In the genomic region with DNA sequence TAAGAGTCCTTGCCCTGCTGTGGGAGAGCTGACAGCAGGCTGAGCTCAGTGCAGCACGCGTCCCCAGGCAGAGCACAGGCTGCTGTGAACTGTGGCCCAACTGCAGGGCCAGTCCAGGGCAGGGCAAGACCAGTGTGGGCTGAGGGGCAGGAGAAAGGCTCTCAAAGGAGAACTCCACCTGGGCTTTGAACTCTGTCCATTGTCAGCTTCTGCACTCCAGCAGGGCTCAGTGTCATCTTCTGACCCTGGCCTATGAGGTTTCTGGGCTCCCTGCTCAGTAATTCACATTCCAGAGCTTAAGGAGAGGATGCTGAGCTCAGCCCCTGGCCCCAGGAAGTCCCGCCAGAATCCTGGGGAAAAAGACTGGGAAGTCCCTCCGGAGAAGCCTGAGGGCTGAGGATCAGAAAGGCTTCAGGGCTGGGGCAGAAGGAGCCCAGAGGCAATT, we compare ENCODE assay signal across 10 cellular contexts. TPM values are rescaled to one million over a fixed set of nuclear protein-coding genes. Genes with fewer than 3 reads are reported as not detected.
DNase-seq lines count a peak whose midpoint lies in the region; ATAC-seq and TF ChIP-seq lines count a peak whose summit lies in the region.
"Had no signal": no experiment of that assay in that cellular context is flagged by ENCODE, and none has a peak within 500 bp of the region (broad histone marks: within the 10 kb centered on the region; RNA-seq: fewer than 3 reads in every experiment).

No MANE protein-coding gene starts in this region.

- peaks cover 42% of the 10 kb centered on the region for H3K4me1 Mint-ChIP-seq in type B pancreatic cell (ENCODE audit: unreplicated experiment)

- H3K27me3 ChIP-seq in esophagus muscularis mucosa, result no peaks in the 10 kb centered on the region

- H3K27ac ChIP-seq in esophagus muscularis mucosa (replicated peaks in 1 of 4) (peak overlapping the region; percentile 74 to 81 (median 77)), mesodermal cell (ENCODE audit: low read depth, low read length, severe bottlenecking) (peak overlapping the region; percentile 51)

- H3K9me3 ChIP-seq in esophagus muscularis mucosa (no peaks in the 10 kb centered on the region), mesodermal cell (ENCODE audit: control insufficient read depth, low read length) (no peaks in the 10 kb centered on the region)

- H3K27ac Mint-ChIP-seq in type B pancreatic cell, result peak overlapping the region; percentile 20

- TF ChIP-seq CTCF in esophagus muscularis mucosa (IDR thresholded peaks at IDR 0.05) (no peak), type B pancreatic cell (conservative IDR thresholded peaks at IDR 0.05) (no peak)

- H3K9me3 Mint-ChIP-seq in type B pancreatic cell, result no peaks in the 10 kb centered on the region

- no peaks in the 10 kb centered on the region for H3K27me3 Mint-ChIP-seq in type B pancreatic cell

- H3K36me3 ChIP-seq in esophagus muscularis mucosa (no peaks in the 10 kb centered on the region), mesodermal cell (ENCODE audit: control insufficient read depth, insufficient read depth, low read length) (peaks cover 41% of the 10 kb centered on the region)

- peaks cover 34% of the 10 kb centered on the region for H3K36me3 Mint-ChIP-seq in type B pancreatic cell

- TF ChIP-seq EP300 in esophagus muscularis mucosa (IDR thresholded peaks at IDR 0.05), result no peak

- H3K4me1 ChIP-seq in esophagus muscularis mucosa (peaks cover 15 to 74% (median 63%) of the 10 kb centered on the region in 4 donors), mesodermal cell (ENCODE audit: control insufficient read depth, insufficient read depth, low read length, poor library complexity, severe bottlenecking) (peaks cover 10% of the 10 kb centered on the region)

- ATAC-seq in GM18498 (IDR thresholded peaks at IDR 0.05; ENCODE audit: unreplicated experiment), result no peak
- ATAC-seq in GM21360 (IDR thresholded peaks at IDR 0.05; ENCODE audit: unreplicated experiment), result no peak

- TF ChIP-seq POLR2A in esophagus muscularis mucosa (IDR thresholded peaks at IDR 0.05; ENCODE audit: low read depth), result no peak

- 55% methylated on average over 4 of the region's 4 CpGs for WGBS in esophagus muscularis mucosa
- WGBS in mesodermal cell (ENCODE audit: insufficient coverage in 2 of 2), 2 experiments, result 37 to 43% methylated on average over 4 of the region's 4 CpGs

- DNase-seq in NCI-H226, result peak; percentile 56
- peak; percentile 86 for DNase-seq in esophagus muscularis mucosa (ENCODE audit: extremely low spot score)
- peak; percentile 55 for DNase-seq in type B pancreatic cell (ENCODE audit: extremely low spot score, unreplicated experiment)
- DNase-seq in COLO829 (ENCODE audit: low spot score), result no peak
- DNase-seq: DMS 273 treated with DMSO at 0.1 percent for 48 hours, NCI-H1694, posterior cingulate gyrus had no signal

- H3K4me3 ChIP-seq in esophagus muscularis mucosa, result no peak overlapping the region
- no peak overlapping the region for H3K4me3 ChIP-seq in mesodermal cell (ENCODE audit: extremely low read depth, insufficient read depth, low read length, poor library complexity, severe bottlenecking)

- intact Hi-C loops in esophagus muscularis mucosa (cut with DNase I), result no loop called here

- H3K4me3 Mint-ChIP-seq in type B pancreatic cell, result peak overlapping the region; percentile 42

RNA-seq across cellular contexts. Expression of gene LHFPL2, which starts 37.4 kb away (rescaled TPM):
- total RNA-seq in esophagus muscularis mucosa, result 10 to 100 TPM; 24.1 to 40.9 (median 28.1) TPM
- polyA plus RNA-seq in mesodermal cell (2013, experiment 1 of 2), result 40.1 TPM
- polyA plus RNA-seq in mesodermal cell (2013, experiment 2 of 2), result 47.4 TPM
- 17.9 and 35.3 TPM in 2 replicates for total RNA-seq in type B pancreatic cell (ENCODE audit: low replicate concordance)
